14 cellular contexts compared by ENCODE assay signal in genomic region chr2:73602960-73603611, GRCh38. TPM values are rescaled to one million over a fixed set of nuclear protein-coding genes. Genes with fewer than 3 reads are reported as not detected.
DNase-seq lines count a peak whose midpoint lies in the region; ATAC-seq, FAIRE-seq and TF ChIP-seq lines count a peak whose summit lies in the region.
"Not testable (repeated sequence)": the region's sequence is repeated elsewhere in the genome, so short reads cannot be mapped to it uniquely, and the experiment has no call there.
"Had no signal": no experiment of that assay in that cellular context is flagged by ENCODE, and none has a peak within 500 bp of the region (broad histone marks: within the 10 kb centered on the region; RNA-seq: fewer than 3 reads in every experiment).

No MANE protein-coding gene starts in this region.

- H3K27ac ChIP-seq in brain microvascular endothelial cell = peak overlapping the region; percentile 36
- H3K27ac ChIP-seq in foreskin keratinocyte = not testable (repeated sequence)

- H3K4me1 Mint-ChIP-seq in activated CD4-positive, alpha-beta memory T cell treated with anti-CD3 and anti-CD28 coated beads for 36 hours (ENCODE audit: low read depth) = not testable (repeated sequence)

- intact Hi-C loops in activated CD4-positive, alpha-beta memory T cell treated with anti-CD3 and anti-CD28 coated beads for 36 hours (cut with micrococcal nuclease) = not testable (repeated sequence)

- ATAC-seq in GM21360 (IDR thresholded peaks at IDR 0.05; ENCODE audit: unreplicated experiment) = peak; percentile 67
- peak; percentile 81 for ATAC-seq in HG02798 (IDR thresholded peaks at IDR 0.05; ENCODE audit: poor library complexity, unreplicated experiment)
- peak; percentile 56 for ATAC-seq in HG03460 (IDR thresholded peaks at IDR 0.05; ENCODE audit: unreplicated experiment)
- peak; percentile 18 for ATAC-seq in foreskin keratinocyte

- not testable (repeated sequence) for H3K9me3 Mint-ChIP-seq in activated CD4-positive, alpha-beta memory T cell treated with anti-CD3 and anti-CD28 coated beads for 36 hours

- H3K4me1 ChIP-seq in foreskin keratinocyte = not testable (repeated sequence)

- peak overlapping the region; percentile 46 for H3K27ac Mint-ChIP-seq in activated CD4-positive, alpha-beta memory T cell treated with anti-CD3 and anti-CD28 coated beads for 36 hours

- not testable (repeated sequence) for H3K27me3 Mint-ChIP-seq in activated CD4-positive, alpha-beta memory T cell treated with anti-CD3 and anti-CD28 coated beads for 36 hours

- not testable (repeated sequence) for DNase-seq in GM18507 (ENCODE audit: extremely low spot score, insufficient read length, low read depth)
- peak; percentile 56 for DNase-seq in activated CD4-positive, alpha-beta memory T cell treated with anti-CD3 and anti-CD28 coated beads for 36 hours
- DNase-seq in brain microvascular endothelial cell (peak; percentile 79), foreskin keratinocyte (peak; percentile 27 to 47)

- H3K4me3 ChIP-seq in brain microvascular endothelial cell (ENCODE audit: low read depth, low read length) = not testable (repeated sequence)

- POLR2A ChIA-PET in activated CD4-positive, alpha-beta memory T cell treated with anti-CD3 and anti-CD28 coated beads for 36 hours (lab: Charles Lee) = not testable (repeated sequence)

- H3K36me3 Mint-ChIP-seq in activated CD4-positive, alpha-beta memory T cell treated with anti-CD3 and anti-CD28 coated beads for 36 hours = peaks cover 25% of the 10 kb centered on the region

- FAIRE-seq in GM18507 (lab: Jason Lieb, UNC) = peak; percentile 51

- CTCF ChIA-PET in activated CD4-positive, alpha-beta memory T cell treated with anti-CD3 and anti-CD28 coated beads for 36 hours (lab: Charles Lee) = not testable (repeated sequence)

- H3K36me3 ChIP-seq in brain microvascular endothelial cell (replicated peaks) = not testable (repeated sequence)

- TF ChIP-seq CTCF in brain microvascular endothelial cell (IDR thresholded peaks at IDR 0.05; ENCODE audit: low read depth, low read length, missing control alignments); foreskin keratinocyte (conservative IDR thresholded peaks at IDR 0.05): not testable (repeated sequence)

- H3K4me3 Mint-ChIP-seq in activated CD4-positive, alpha-beta memory T cell treated with anti-CD3 and anti-CD28 coated beads for 36 hours = not testable (repeated sequence)

- H3K27me3 ChIP-seq in brain microvascular endothelial cell (replicated peaks); foreskin keratinocyte: not testable (repeated sequence)

- in situ Hi-C loops in brain microvascular endothelial cell (cut with HindIII; ENCODE audit: low pct_ligation_motif_present, low sequenced_read_pairs) = not testable (repeated sequence)

RNA-seq across cellular contexts. Expression of gene NAT8, which starts 39.1 kb away (rescaled TPM):
- total RNA-seq in activated CD4-positive, alpha-beta memory T cell treated with anti-CD3 and anti-CD28 coated beads for 36 hours = not detected
- not detected in 2 replicates for total RNA-seq in foreskin keratinocyte
- not detected in 2 replicates for polyA plus RNA-seq in foreskin keratinocyte
- total RNA-seq: cardiac muscle cell, frontal cortex, H7, left lung, omental fat pad, sigmoid colon had no signal
- polyA plus RNA-seq: cardiac muscle cell, thymus had no signal

Comparison
In these comparisons a context has a peak if more than half of its experiments do, and no peak if none do; other contexts are left out.
1. ATAC-seq: peak in every context shown above with its lines; median percentile 81 in HG02798; 67 in GM21360; 56 in HG03460; 18 in foreskin keratinocyte.